In genomic region chr9:36833954-36834353, GRCh38 we compare ENCODE assay signal across 16 cellular contexts.
DNase-seq lines count a peak whose midpoint lies in the region; ATAC-seq and TF ChIP-seq lines count a peak whose summit lies in the region.
"Had no signal": no experiment of that assay in that cellular context is flagged by ENCODE, and none has a peak within 500 bp of the region (broad histone marks: within the 10 kb centered on the region; RNA-seq: fewer than 3 reads in every experiment).

No MANE protein-coding gene starts in this region.

- no peak for ATAC-seq in left cardiac atrium
- no peak for ATAC-seq in heart left ventricle
- ATAC-seq in Panc1: peak; percentile 47
- ATAC-seq in left lung: no peak
- ATAC-seq: activated naive CD8-positive, alpha-beta T cell treated with anti-CD3 and anti-CD28 coated beads, Interleukin-2, amount 50 U/mL, for 24 hours; stimulated activated naive CD8-positive, alpha-beta T cell treated with anti-CD3 and anti-CD28 coated beads, Interleukin-15, Interleukin-2, amounts not matched to agents 100 U/mL and 50 U/mL, for 24 hours had no signal

- H3K36me3 ChIP-seq in heart left ventricle: no peaks in the 10 kb centered on the region
- H3K36me3 ChIP-seq in Panc1 (ENCODE audit: control insufficient read depth, insufficient read depth, low read length): no peaks in the 10 kb centered on the region
- H3K36me3 ChIP-seq in left lung: no peaks in the 10 kb centered on the region

- CTCF ChIA-PET in Panc1 (lab: Charles Lee): interaction anchor here (0.8 kb wide), 1 partner anchor 21 kb away, joined by 3 read pairs; no protein-coding TSS in a partner anchor

- POLR2A ChIA-PET in Panc1 (lab: Charles Lee): no interaction called here

- 59 to 69% (median 67%) methylated on average over 5 to 6 of the region's 6 CpGs for WGBS in heart left ventricle, 4 donors

- in situ Hi-C loops in Panc1 (cut with HindIII; ENCODE audit: low pct_unique_long_range_greater_than_20kb, low sequenced_read_pairs): no loop called here
- in situ Hi-C loops in ACHN (cut with HindIII; ENCODE audit: low pct_ligation_motif_present, low pct_unique_long_range_greater_than_20kb, low sequenced_read_pairs): no loop called here

- H3K4me3 ChIP-seq in heart left ventricle: no peak overlapping the region
- no peak overlapping the region for H3K4me3 ChIP-seq in Panc1 (ENCODE audit: low read depth in 2 of 2, low read length in 2 of 2)
- H3K4me3 ChIP-seq in left lung: no peak overlapping the region

- TF ChIP-seq CTCF in heart left ventricle (IDR thresholded peaks at IDR 0.05) (no peak), Panc1 (IDR thresholded peaks at IDR 0.05) (no peak), left lung (IDR thresholded peaks at IDR 0.05) (no peak)

- BruUV-seq in Panc1 (replicated peaks; lab: Mats Ljungman, UMichigan): no TSS peak

- TF ChIP-seq POLR2A in heart left ventricle (IDR thresholded peaks at IDR 0.05): no peak

- DNase-seq in left cardiac atrium: peak; percentile 11
- no peak for DNase-seq in heart left ventricle
- DNase-seq in Panc1 (ENCODE audit: low read depth, low spot score): no peak
- DNase-seq in left kidney (ENCODE audit: low read depth, low spot score): peak; percentile 47
- no peak for DNase-seq in NCI-H82 treated with DMSO at 0.1 percent for 48 hours (lab: John Stamatoyannopoulos, UW; ENCODE audit: unreplicated experiment)
- DNase-seq in left lung: no peak
- no peak for DNase-seq in mucosa of gallbladder (ENCODE audit: low spot score)
- DNase-seq in ACHN: no peak
- DNase-seq: activated CD8-positive, alpha-beta memory T cell treated with anti-CD3 and anti-CD28 coated beads for 24 hours; activated naive CD8-positive, alpha-beta T cell treated with anti-CD3 and anti-CD28 coated beads, Interleukin-2, amount 50 U/mL, for 24 hours; foreskin melanocyte; NCI-H2029; NCI-H526; stimulated activated naive CD8-positive, alpha-beta T cell treated with anti-CD3 and anti-CD28 coated beads, Interleukin-15, Interleukin-2, amounts not matched to agents 100 U/mL and 50 U/mL, for 24 hours; T-helper 1 cell had no signal

- H3K27ac ChIP-seq in heart left ventricle (no peak overlapping the region), Panc1 (ENCODE audit: low read length) (no peak overlapping the region), left lung (no peak overlapping the region)
- H3K27ac ChIP-seq: epithelial cell of prostate had no signal

- peaks cover 0 to 17% (median 0%) of the 10 kb centered on the region in 9 donors for H3K27me3 ChIP-seq in heart left ventricle
- H3K27me3 ChIP-seq in Panc1 (ENCODE audit: control insufficient read depth, insufficient read depth, low read length): peaks cover 2% of the 10 kb centered on the region; the same call in 1 of the 2 replicates
- H3K27me3 ChIP-seq in left lung: no peaks in the 10 kb centered on the region

- H3K9me3 ChIP-seq in heart left ventricle (no peaks in the 10 kb centered on the region), Panc1 (ENCODE audit: control insufficient read depth, insufficient read depth, low read depth, low read length) (no peaks in the 10 kb centered on the region), left lung (no peaks in the 10 kb centered on the region)

- intact Hi-C loops in left cardiac atrium (cut with DNase I) (no loop called here), heart left ventricle (cut with DNase I) (no loop called here), Panc1 (cut with micrococcal nuclease; ENCODE audit: unreplicated experiment) (no loop called here), left lung (cut with DNase I) (no loop called here)

- H3K4me1 ChIP-seq in heart left ventricle (no peaks in the 10 kb centered on the region), Panc1 (ENCODE audit: control insufficient read depth, insufficient read depth, low read length) (no peaks in the 10 kb centered on the region), left lung (no peaks in the 10 kb centered on the region)

Comparison
In these comparisons a context has a peak if more than half of its experiments do, and no peak if none do; other contexts are left out.
1. DNase-seq: peak in left cardiac atrium (single experiment) and left kidney (single experiment); none in heart left ventricle (0 of 5), Panc1 (single experiment), NCI-H82 treated with DMSO at 0.1 percent for 48 hours (single experiment), left lung (0 of 2), mucosa of gallbladder (single experiment) and ACHN (single experiment).